In genomic region chr10:4354382-4354812, GRCh38 we compare ENCODE assay signal across 1 cellular context.
A peak's percentile ranks its signal among the peaks of the same experiment; 100 is the strongest.
TF ChIP-seq lines count a peak whose summit lies in the region.

No MANE protein-coding gene starts in this region.

TF ChIP-seq in HEK293, 187 proteins besides CTCF, POLR2A, EP300 and RAD21 (continued from another document and continues in another):
- TF ChIP-seq ZNF530 (tag by site-specific recombination; IDR thresholded peaks at IDR 0.05; ENCODE audit: low read depth) (no peak), ZBTB11 (tag by site-specific recombination; conservative IDR thresholded peaks at IDR 0.05; ENCODE audit: low read depth) (no peak), ZFP3 (tag by site-specific recombination; IDR thresholded peaks at IDR 0.05; ENCODE audit: low read depth) (no peak), ZNF791 (tag by site-specific recombination; IDR thresholded peaks at IDR 0.05) (no peak), SCRT1 (tag by site-specific recombination; IDR thresholded peaks at IDR 0.05; ENCODE audit: borderline replicate concordance) (no peak), ZSCAN18 (tag by site-specific recombination; IDR thresholded peaks at IDR 0.05) (no peak), MEIS1 (CRISPR knock-in tag; IDR thresholded peaks at IDR 0.05; ENCODE audit: borderline replicate concordance) (no peak), ZNF132 (tag by site-specific recombination; IDR thresholded peaks at IDR 0.05; ENCODE audit: borderline replicate concordance) (no peak), ZBTB17 (tag by site-specific recombination; IDR thresholded peaks at IDR 0.05) (no peak), ZNF621 (tag by site-specific recombination; IDR thresholded peaks at IDR 0.05) (no peak), SP3 (tag by site-specific recombination; IDR thresholded peaks at IDR 0.05) (no peak), FEZF1 (tag by site-specific recombination; IDR thresholded peaks at IDR 0.05) (peak; percentile 98), ZNF561 (tag by site-specific recombination; IDR thresholded peaks at IDR 0.05; ENCODE audit: borderline replicate concordance) (0 out of 2 replicates have a peak, but pooled peaks have one; percentile 36), ZNF221 (tag by site-specific recombination; IDR thresholded peaks at IDR 0.05; ENCODE audit: borderline replicate concordance) (no peak), GLI4 (tag by site-specific recombination; IDR thresholded peaks at IDR 0.05) (no peak), ZNF366 (tag by site-specific recombination; conservative IDR thresholded peaks at IDR 0.05) (peak; percentile 83), ZNF335 (tag by site-specific recombination; conservative IDR thresholded peaks at IDR 0.05) (peak; percentile 20; the same call in 1 of the 2 replicates), ZNF423 (tag by site-specific recombination; IDR thresholded peaks at IDR 0.05) (no peak), ZNF341 (tag by site-specific recombination; IDR thresholded peaks at IDR 0.05; ENCODE audit: low read depth) (no peak), ZSCAN4 (tag by site-specific recombination; IDR thresholded peaks at IDR 0.05) (no peak), ZNF280D (tag by site-specific recombination; IDR thresholded peaks at IDR 0.05) (no peak), ZNF645 (tag by site-specific recombination; IDR thresholded peaks at IDR 0.05) (no peak), ZNF248 (tag by site-specific recombination; IDR thresholded peaks at IDR 0.05) (no peak), ZNF148 (tag by site-specific recombination; IDR thresholded peaks at IDR 0.05; ENCODE audit: borderline replicate concordance) (no peak), ZNF324 (tag by site-specific recombination; IDR thresholded peaks at IDR 0.05) (no peak), PRDM2 (tag by site-specific recombination; IDR thresholded peaks at IDR 0.05; ENCODE audit: borderline replicate concordance) (no peak), ZNF624 (tag by site-specific recombination; IDR thresholded peaks at IDR 0.05) (no peak), ZNF354C (tag by site-specific recombination; IDR thresholded peaks at IDR 0.05; ENCODE audit: borderline replicate concordance, low read depth) (no peak), PRDM1 (tag by site-specific recombination; IDR thresholded peaks at IDR 0.05) (no peak), IKZF3 (tag by site-specific recombination; IDR thresholded peaks at IDR 0.05) (no peak), ZBTB7A (tag by site-specific recombination; IDR thresholded peaks at IDR 0.05; ENCODE audit: low read depth) (no peak), RBAK (tag by site-specific recombination; IDR thresholded peaks at IDR 0.05) (no peak), ZNF585B (tag by site-specific recombination; IDR thresholded peaks at IDR 0.05) (no peak), HOXA7 (CRISPR knock-in tag; IDR thresholded peaks at IDR 0.05; ENCODE audit: borderline replicate concordance) (no peak), BCL6B (tag by site-specific recombination; IDR thresholded peaks at IDR 0.05) (no peak), ZFP37 (tag by site-specific recombination; IDR thresholded peaks at IDR 0.05) (peak; percentile 69; the same call in 1 of the 2 replicates)
